In genomic region chr7:127967276-127967675, GRCh38 we compare ENCODE assay signal across 25 cellular contexts.
"Had no signal": no experiment of that assay in that cellular context is flagged by ENCODE, and none has a peak within 500 bp of the region (broad histone marks: within the 10 kb centered on the region; RNA-seq: fewer than 3 reads in every experiment).

No MANE protein-coding gene starts in this region.

- H3K4me3 Mint-ChIP-seq: activated CD4-positive, alpha-beta T cell treated with anti-CD3 and anti-CD28 coated beads for 36 hours; activated CD8-positive, alpha-beta memory T cell treated with anti-CD3 and anti-CD28 coated beads, Interleukin-2, amount 10 ng/mL, durations not matched to agents 7 days and 5 days; activated CD8-positive, alpha-beta T cell treated with anti-CD3 and anti-CD28 coated beads, Interleukin-2, amount 10 ng/mL, durations not matched to agents 7 days and 5 days; activated naive CD8-positive, alpha-beta T cell treated with anti-CD3 and anti-CD28 coated beads, Interleukin-2, amount 50 U/mL, for 24 hours; activated T-cell treated with anti-CD3 and anti-CD28 coated beads, Interleukin-2, amount 50 U/mL, for 24 hours; activated T-helper 1 cell treated with anti-CD3 and anti-CD28 coated beads, Interleukin-12 subunit alpha, Interleukin-12 subunit beta, Interleukin-2, Interleukin-4 antibody, amounts not matched to agents 30 ng/mL and 10 ng/mL and 1 ng/mL, durations not matched to agents 14 hours and 24 hours and 36 hours; IgD-negative memory B cell; T-helper 17 cell had no signal

- H3K9me3 ChIP-seq: ascending aorta, body of pancreas had no signal

- H3K4me1 Mint-ChIP-seq: activated CD4-positive, alpha-beta T cell treated with anti-CD3 and anti-CD28 coated beads for 36 hours; activated CD8-positive, alpha-beta memory T cell treated with anti-CD3 and anti-CD28 coated beads, Interleukin-2, amount 10 ng/mL, durations not matched to agents 7 days and 5 days; activated naive CD8-positive, alpha-beta T cell treated with anti-CD3 and anti-CD28 coated beads, Interleukin-2, amount 50 U/mL, for 24 hours; T-helper 17 cell had no signal

- DNase-seq: activated CD4-positive, alpha-beta T cell treated with anti-CD3 and anti-CD28 coated beads for 36 hours; activated CD4-positive, alpha-beta T cell treated with anti-CD3 and anti-CD28 coated beads, Interleukin-2, amount 50 U/mL, for 1 hour; activated CD8-positive, alpha-beta memory T cell treated with anti-CD3 and anti-CD28 coated beads, Interleukin-2, amount 10 ng/mL, durations not matched to agents 7 days and 5 days; activated CD8-positive, alpha-beta T cell treated with anti-CD3 and anti-CD28 coated beads, Interleukin-2, amount 10 ng/mL, durations not matched to agents 7 days and 5 days; activated effector memory CD4-positive, alpha-beta T cell treated with anti-CD3 and anti-CD28 coated beads, Interleukin-2, amount 50 U/mL, for 16 hours; activated naive CD4-positive, alpha-beta T cell treated with Interleukin-2 at 50 U/mL for 16 hours; activated naive CD8-positive, alpha-beta T cell treated with anti-CD3 and anti-CD28 coated beads, Interleukin-2, amount 50 U/mL, for 24 hours; activated T-cell treated with anti-CD3 and anti-CD28 coated beads, Interleukin-2, amount 50 U/mL, for 24 hours; amniotic stem cell; body of pancreas; central memory CD4-positive, alpha-beta T cell; KG1; NCI-H1092; NCI-H146; NCI-H187 treated with DMSO at 0.1 percent for 48 hours; NCI-H2081 treated with DMSO at 0.1 percent for 48 hours; NCI-H446; NCI-H524; SIG-M5; T-helper 17 cell; T1000 had no signal

- H3K4me3 ChIP-seq: ascending aorta, body of pancreas had no signal

- H3K36me3 ChIP-seq: ascending aorta had no signal

- H3K4me1 ChIP-seq: ascending aorta, body of pancreas had no signal

- H3K27me3 ChIP-seq: ascending aorta, body of pancreas had no signal

- H3K27me3 Mint-ChIP-seq: activated CD4-positive, alpha-beta T cell treated with anti-CD3 and anti-CD28 coated beads for 36 hours; activated CD8-positive, alpha-beta memory T cell treated with anti-CD3 and anti-CD28 coated beads, Interleukin-2, amount 10 ng/mL, durations not matched to agents 7 days and 5 days; activated naive CD8-positive, alpha-beta T cell treated with anti-CD3 and anti-CD28 coated beads, Interleukin-2, amount 50 U/mL, for 24 hours; activated T-cell treated with anti-CD3 and anti-CD28 coated beads, Interleukin-2, amount 50 U/mL, for 24 hours; IgD-negative memory B cell; T-helper 17 cell had no signal

- H3K27ac Mint-ChIP-seq: activated CD4-positive, alpha-beta T cell treated with anti-CD3 and anti-CD28 coated beads for 36 hours; activated CD8-positive, alpha-beta memory T cell treated with anti-CD3 and anti-CD28 coated beads, Interleukin-2, amount 10 ng/mL, durations not matched to agents 7 days and 5 days; activated CD8-positive, alpha-beta T cell treated with anti-CD3 and anti-CD28 coated beads, Interleukin-2, amount 10 ng/mL, durations not matched to agents 7 days and 5 days; activated naive CD4-positive, alpha-beta T cell treated with anti-CD3 and anti-CD28 coated beads, Interleukin-2, amount 50 U/mL, for 72 hours; activated naive CD8-positive, alpha-beta T cell treated with anti-CD3 and anti-CD28 coated beads, Interleukin-2, amount 50 U/mL, for 24 hours; activated T-cell treated with anti-CD3 and anti-CD28 coated beads, Interleukin-2, amount 50 U/mL, for 24 hours; activated T-helper 1 cell treated with anti-CD3 and anti-CD28 coated beads, Interleukin-12 subunit alpha, Interleukin-12 subunit beta, Interleukin-2, Interleukin-4 antibody, amounts not matched to agents 30 ng/mL and 10 ng/mL and 1 ng/mL, durations not matched to agents 14 hours and 24 hours and 36 hours; IgD-negative memory B cell; T-helper 17 cell had no signal
